ENCODE assay signal across 8 cellular contexts in the genomic region with DNA sequence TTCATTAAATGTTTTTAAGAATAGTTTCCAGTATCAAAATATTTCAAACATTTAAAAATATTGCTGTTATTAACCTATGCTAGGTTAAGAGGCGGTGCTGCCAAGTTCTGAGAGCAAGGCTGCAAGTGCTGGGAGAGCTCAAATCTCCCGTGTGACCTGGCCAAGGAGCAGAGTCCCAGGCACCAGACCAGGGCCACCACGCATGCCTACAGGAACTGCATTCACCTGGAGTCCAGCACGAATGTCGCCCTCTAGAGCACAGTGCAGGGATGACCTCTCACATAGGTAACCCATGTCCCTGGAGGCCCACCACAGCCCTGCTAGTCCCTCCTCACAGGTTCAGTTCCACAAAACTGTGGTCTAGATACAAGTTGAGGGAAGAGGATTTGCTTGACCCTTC.
DNase-seq lines count a peak whose midpoint lies in the region; ATAC-seq and TF ChIP-seq lines count a peak whose summit lies in the region.

No MANE protein-coding gene starts in this region.

- POLR2A ChIA-PET in Panc1 (lab: Charles Lee), result no interaction called here

- CTCF ChIA-PET in Calu3 (lab: Charles Lee), result no interaction called here
- CTCF ChIA-PET in Panc1 (lab: Charles Lee), result no interaction called here

- no peak overlapping the region for H3K4me3 ChIP-seq in Panc1 (ENCODE audit: low read depth in 2 of 2, low read length in 2 of 2)

- H3K4me1 ChIP-seq in Panc1 (ENCODE audit: control insufficient read depth, insufficient read depth, low read length), result no peaks in the 10 kb centered on the region

- H3K4me1 Mint-ChIP-seq in Calu3 (ENCODE audit: low read depth, unreplicated experiment), result no peaks in the 10 kb centered on the region

- ATAC-seq in GM18520 (IDR thresholded peaks at IDR 0.05; ENCODE audit: unreplicated experiment), result peak; percentile 44
- ATAC-seq in HG02870 (IDR thresholded peaks at IDR 0.05; ENCODE audit: unreplicated experiment), result peak; percentile 91
- ATAC-seq in Panc1, result no peak

- no peaks in the 10 kb centered on the region for H3K27me3 ChIP-seq in Panc1 (ENCODE audit: control insufficient read depth, insufficient read depth, low read length)

- no peak overlapping the region for H3K27ac ChIP-seq in Panc1 (ENCODE audit: low read length)

- H3K9me3 ChIP-seq in Panc1 (ENCODE audit: control insufficient read depth, insufficient read depth, low read depth, low read length), result no peaks in the 10 kb centered on the region

- H3K4me3 Mint-ChIP-seq in Calu3 (ENCODE audit: low read depth, unreplicated experiment), result no peak overlapping the region

- H3K9me3 Mint-ChIP-seq in Calu3 (ENCODE audit: low read depth, unreplicated experiment), result peaks cover 2% of the 10 kb centered on the region

- TF ChIP-seq CTCF in Calu3 (IDR thresholded peaks at IDR 0.05; ENCODE audit: unreplicated experiment) (peak; percentile 39), Panc1 (IDR thresholded peaks at IDR 0.05) (peak; percentile 66)

- H3K27me3 Mint-ChIP-seq in Calu3 (ENCODE audit: unreplicated experiment), result peaks cover 25% of the 10 kb centered on the region

- in situ Hi-C loops in Panc1 (cut with HindIII; ENCODE audit: low pct_unique_long_range_greater_than_20kb, low sequenced_read_pairs), result no loop called here

- DNase-seq in Calu3 (peak; percentile 38), Panc1 (ENCODE audit: low read depth, low spot score) (no peak), left kidney (ENCODE audit: low read depth, low spot score) (peak; percentile 57), NOMO-1 (lab: John Stamatoyannopoulos, UW; ENCODE audit: unreplicated experiment in 2 of 2) (no peak), NCI-H446 treated with DMSO at 0.1 percent for 48 hours (lab: John Stamatoyannopoulos, UW) (no peak), NCI-H345 treated with DMSO at 0.1 percent for 48 hours (lab: John Stamatoyannopoulos, UW; ENCODE audit: unreplicated experiment) (no peak)

- no peak overlapping the region for H3K27ac Mint-ChIP-seq in Calu3 (ENCODE audit: unreplicated experiment)

- intact Hi-C loops in Calu3 (cut with micrococcal nuclease; ENCODE audit: unreplicated experiment) (no loop called here), Panc1 (cut with micrococcal nuclease; ENCODE audit: unreplicated experiment) (no loop called here)

- H3K36me3 ChIP-seq in Panc1 (ENCODE audit: control insufficient read depth, insufficient read depth, low read length), result no peaks in the 10 kb centered on the region

- no peaks in the 10 kb centered on the region for H3K36me3 Mint-ChIP-seq in Calu3 (ENCODE audit: insufficient read depth, unreplicated experiment)

- BruUV-seq in Calu3 (replicated peaks; lab: Mats Ljungman, UMichigan) (no TSS peak), Panc1 (replicated peaks; lab: Mats Ljungman, UMichigan) (no TSS peak)

Comparison
In these comparisons a context has a peak if more than half of its experiments do, and no peak if none do; other contexts are left out.
1. DNase-seq: peak in Calu3 (single experiment) and left kidney (single experiment); none in Panc1 (single experiment), NOMO-1 (0 of 2), NCI-H446 treated with DMSO at 0.1 percent for 48 hours (single experiment) and NCI-H345 treated with DMSO at 0.1 percent for 48 hours (single experiment).